In genomic region chr2:13968811-13969210, GRCh38 we compare ENCODE assay signal across 20 cellular contexts.
"Had no signal": no experiment of that assay in that cellular context is flagged by ENCODE, and none has a peak within 500 bp of the region (broad histone marks: within the 10 kb centered on the region; RNA-seq: fewer than 3 reads in every experiment).

No MANE protein-coding gene starts in this region.

- H3K27ac ChIP-seq: body of pancreas, colonic mucosa, esophagus muscularis mucosa, psoas muscle, right lobe of liver, suprapubic skin, WERI-Rb-1 had no signal

- H3K4me1 ChIP-seq: body of pancreas, colonic mucosa, esophagus muscularis mucosa, psoas muscle, right lobe of liver, suprapubic skin had no signal

- H3K4me3 ChIP-seq: body of pancreas, colonic mucosa, esophagus muscularis mucosa, lung, psoas muscle, right lobe of liver, suprapubic skin had no signal

- H3K27me3 Mint-ChIP-seq: activated CD4-positive, alpha-beta memory T cell treated with anti-CD3 and anti-CD28 coated beads, Interleukin-2, amount 10 ng/mL, durations not matched to agents 7 days and 5 days; activated CD4-positive, alpha-beta T cell treated with anti-CD3 and anti-CD28 coated beads for 36 hours; stimulated activated naive CD8-positive, alpha-beta T cell treated with anti-CD3 and anti-CD28 coated beads, Interleukin-15, Interleukin-2, amounts not matched to agents 100 ng/mL and 50 ng/mL, for 24 hours; type B pancreatic cell had no signal

- ATAC-seq: activated CD4-positive, alpha-beta T cell treated with anti-CD3 and anti-CD28 coated beads for 36 hours; activated naive CD4-positive, alpha-beta T cell treated with anti-CD3 and anti-CD28 coated beads, Interleukin-2, amount 50 U/mL, for 72 hours; activated T-cell treated with anti-CD3 and anti-CD28 coated beads, Interleukin-2, amount 50 U/mL, for 4 hours; body of pancreas; psoas muscle; right lobe of liver had no signal

- H3K27ac Mint-ChIP-seq: activated CD4-positive, alpha-beta memory T cell treated with anti-CD3 and anti-CD28 coated beads, Interleukin-2, amount 10 ng/mL, durations not matched to agents 7 days and 5 days; activated CD4-positive, alpha-beta T cell treated with anti-CD3 and anti-CD28 coated beads for 36 hours; activated naive CD4-positive, alpha-beta T cell treated with anti-CD3 and anti-CD28 coated beads, Interleukin-2, amount 50 U/mL, for 72 hours; stimulated activated naive CD8-positive, alpha-beta T cell treated with anti-CD3 and anti-CD28 coated beads, Interleukin-15, Interleukin-2, amounts not matched to agents 100 ng/mL and 50 ng/mL, for 24 hours; type B pancreatic cell had no signal

- H3K9me3 ChIP-seq: body of pancreas, colonic mucosa, esophagus muscularis mucosa, psoas muscle, right lobe of liver, suprapubic skin had no signal

- H3K27me3 ChIP-seq: body of pancreas, colonic mucosa, esophagus muscularis mucosa, right lobe of liver, suprapubic skin had no signal

- H3K4me1 Mint-ChIP-seq: activated CD4-positive, alpha-beta memory T cell treated with anti-CD3 and anti-CD28 coated beads, Interleukin-2, amount 10 ng/mL, durations not matched to agents 7 days and 5 days; activated CD4-positive, alpha-beta T cell treated with anti-CD3 and anti-CD28 coated beads for 36 hours had no signal

- DNase-seq: activated CD4-positive, alpha-beta memory T cell treated with anti-CD3 and anti-CD28 coated beads, Interleukin-2, amount 10 ng/mL, durations not matched to agents 7 days and 5 days; activated CD4-positive, alpha-beta T cell treated with anti-CD3 and anti-CD28 coated beads for 36 hours; activated effector memory CD4-positive, alpha-beta T cell treated with Interleukin-2 at 50 U/mL for 16 hours; activated T-cell treated with anti-CD3 and anti-CD28 coated beads, Interleukin-2, amount 50 U/mL, for 4 hours; amniotic stem cell; body of pancreas; central memory CD4-positive, alpha-beta T cell; colonic mucosa; islet precursor cell; midbrain; psoas muscle; right lobe of liver; WERI-Rb-1 had no signal

- H3K4me3 Mint-ChIP-seq: activated CD4-positive, alpha-beta memory T cell treated with anti-CD3 and anti-CD28 coated beads, Interleukin-2, amount 10 ng/mL, durations not matched to agents 7 days and 5 days; activated CD4-positive, alpha-beta T cell treated with anti-CD3 and anti-CD28 coated beads for 36 hours; activated T-cell treated with anti-CD3 and anti-CD28 coated beads, Interleukin-2, amount 50 U/mL, for 4 hours; neural crest cell; stimulated activated naive CD8-positive, alpha-beta T cell treated with anti-CD3 and anti-CD28 coated beads, Interleukin-15, Interleukin-2, amounts not matched to agents 100 ng/mL and 50 ng/mL, for 24 hours; type B pancreatic cell had no signal

- H3K36me3 ChIP-seq: colonic mucosa, esophagus muscularis mucosa, right lobe of liver, suprapubic skin, WERI-Rb-1 had no signal

- H3K36me3 Mint-ChIP-seq: activated naive CD4-positive, alpha-beta T cell treated with anti-CD3 and anti-CD28 coated beads, Interleukin-2, amount 50 U/mL, for 72 hours; type B pancreatic cell had no signal
